In the genomic region with DNA sequence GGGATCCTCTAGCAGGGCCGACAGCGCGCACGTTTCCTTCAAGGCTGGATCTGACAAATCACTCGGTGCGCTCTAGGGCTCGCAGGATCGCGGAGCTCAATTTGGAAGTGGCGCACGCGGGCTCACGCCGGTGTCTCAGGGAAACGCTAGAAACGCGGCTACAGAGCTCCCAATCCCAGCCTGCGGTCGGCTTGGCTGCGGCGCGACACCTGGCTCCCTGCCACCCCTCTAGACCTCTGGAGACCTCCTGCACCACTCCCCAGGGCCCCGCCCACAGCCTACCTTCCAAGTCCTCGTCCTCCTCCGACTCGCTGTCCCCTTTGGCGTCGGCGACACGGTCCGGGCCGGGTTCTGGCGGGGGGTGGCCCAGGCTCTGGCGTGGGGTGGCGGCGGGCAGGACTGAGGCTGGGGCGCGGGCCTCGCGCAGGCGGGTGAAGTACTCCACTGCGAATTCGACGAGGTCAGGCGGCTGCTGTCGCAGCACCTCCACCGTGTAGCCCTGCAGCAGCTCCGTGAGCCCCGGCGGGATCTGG, we compare ENCODE assay signal across 1 cellular context.
A peak's percentile ranks its signal among the peaks of the same experiment; 100 is the strongest.
TF ChIP-seq lines count a peak whose summit lies in the region.

No MANE protein-coding gene starts in this region.

TF ChIP-seq in liver, 16 proteins besides CTCF, POLR2A, EP300 and RAD21 (continued from another document):
- TF ChIP-seq HNF4A (conservative IDR thresholded peaks at IDR 0.05) (no peak), RXRA (IDR thresholded peaks at IDR 0.05) (peak in 1 of 2 donors; percentile 20), JUND (IDR thresholded peaks at IDR 0.05) (no peak), HNF4G (IDR thresholded peaks at IDR 0.05) (no peak), FOXA2 (IDR thresholded peaks at IDR 0.05) (no peak), YY1 (IDR thresholded peaks at IDR 0.05) (no peak)
